24 cellular contexts compared by ENCODE assay signal in genomic region chr6:21633511-21634109, GRCh38. TPM values are rescaled to one million over a fixed set of nuclear protein-coding genes. Genes with fewer than 3 reads are reported as not detected.
DNase-seq lines count a peak whose midpoint lies in the region; ATAC-seq, FAIRE-seq and TF ChIP-seq lines count a peak whose summit lies in the region.
"Had no signal": no experiment of that assay in that cellular context is flagged by ENCODE, and none has a peak within 500 bp of the region (broad histone marks: within the 10 kb centered on the region; RNA-seq: fewer than 3 reads in every experiment).

No MANE protein-coding gene starts in this region.

- no TSS peak for BruUV-seq in PC-3 (replicated peaks; lab: Mats Ljungman, UMichigan)
- BruUV-seq in endothelial cell of umbilical vein (replicated peaks; lab: Mats Ljungman, UMichigan): no TSS peak

- no peak for FAIRE-seq in endothelial cell of umbilical vein (lab: Jason Lieb, UNC)
- FAIRE-seq: G401.6 had no signal

- ATAC-seq in PC-3 (peak; percentile 69), HG02884 (IDR thresholded peaks at IDR 0.05; ENCODE audit: unreplicated experiment) (no peak)

- H2AFZ ChIP-seq in ACC112 (ENCODE audit: low read length, unreplicated experiment): no peak overlapping the region
- no peak overlapping the region for H2AFZ ChIP-seq in PC-3 (ENCODE audit: low read length)
- no peak overlapping the region for H2AFZ ChIP-seq in endothelial cell of umbilical vein (ENCODE audit: low read depth, low read length)
- H2AFZ ChIP-seq in osteoblast (ENCODE audit: low read length): peak overlapping the region; percentile 64

- dilution Hi-C loops in endothelial cell of umbilical vein (cut with MboI; ENCODE audit: extremely low pct_ligation_motif_present, low sequenced_read_pairs): no loop called here

- POLR2A ChIA-PET in PC-3 (lab: Charles Lee; ENCODE audit: unreplicated experiment) (interaction anchor here (0.5 kb wide), 1 partner anchor 126 kb away, joined by 6 read pairs; no protein-coding TSS in a partner anchor), endothelial cell of umbilical vein (lab: Charles Lee) (no interaction called here)

- 95 to 97% (median 96%) methylated on average over 9 of the region's 9 CpGs for WGBS in ovary, 3 donors

- H3K27me3 ChIP-seq in ACC112 (ENCODE audit: insufficient read depth, low read length): no peaks in the 10 kb centered on the region
- no peaks in the 10 kb centered on the region for H3K27me3 ChIP-seq in PC-3 (ENCODE audit: low read length)
- no peaks in the 10 kb centered on the region for H3K27me3 ChIP-seq in endothelial cell of umbilical vein (ENCODE audit: control insufficient read depth in 2 of 2, insufficient read depth in 2 of 2, low read length in 2 of 2)
- H3K27me3 ChIP-seq in osteoblast (ENCODE audit: insufficient read depth, low read length): no peaks in the 10 kb centered on the region
- no peaks in the 10 kb centered on the region for H3K27me3 ChIP-seq in ovary
- H3K27me3 ChIP-seq: BLaER1 treated with 17β-estradiol and CSF1 and Interleukin-3, amounts not matched to agents 10 nM and 100 nM had no signal

- H3K4me1 ChIP-seq in ACC112 (ENCODE audit: control insufficient read depth, insufficient read depth, low read length, unreplicated experiment) (peaks cover 5% of the 10 kb centered on the region), PC-3 (ENCODE audit: insufficient read depth, low read length) (peaks cover 17% of the 10 kb centered on the region), endothelial cell of umbilical vein (ENCODE audit: control insufficient read depth, extremely low read depth, insufficient read depth, low read length) (peaks cover 16% of the 10 kb centered on the region), osteoblast (ENCODE audit: insufficient read depth, low read length) (peaks cover 24% of the 10 kb centered on the region), ovary (ENCODE audit: insufficient read depth) (peaks cover 5% of the 10 kb centered on the region)
- H3K4me1 ChIP-seq: BLaER1 treated with 17β-estradiol and CSF1 and Interleukin-3, amounts not matched to agents 10 nM and 100 nM had no signal

- H3K9ac ChIP-seq in PC-3 (ENCODE audit: low read length): peak overlapping the region; percentile 68
- peak overlapping the region; percentile 42 for H3K9ac ChIP-seq in endothelial cell of umbilical vein (replicated peaks; ENCODE audit: extremely low read depth, insufficient read depth, low read length)
- H3K9ac ChIP-seq: BLaER1 treated with 17β-estradiol and CSF1 and Interleukin-3, amounts not matched to agents 10 nM and 100 nM; KMS-11 had no signal

- TF ChIP-seq CTCF in PC-3 (conservative IDR thresholded peaks at IDR 0.05; ENCODE audit: low read depth, low read length) (no peak), endothelial cell of umbilical vein (IDR thresholded peaks at IDR 0.05; ENCODE audit: extremely low read depth in 1 of 2, insufficient read depth in 1 of 2, low read depth in 1 of 2, low read length in 2 of 2) (no peak), osteoblast (IDR thresholded peaks at IDR 0.05; ENCODE audit: extremely low read depth, low read depth, low read length) (no peak), ovary (IDR thresholded peaks at IDR 0.05) (no peak)

- DNase-seq in PC-3: peak; percentile 47
- peak; percentile 17 for DNase-seq in endothelial cell of umbilical vein (ENCODE audit: low read depth, low spot score)
- DNase-seq in osteoblast (ENCODE audit: insufficient read length, low spot score, missing footprints): no peak
- no peak for DNase-seq in dedifferentiated amniotic fluid mesenchymal stem cell (ENCODE audit: extremely low spot score)
- DNase-seq in ovary: no peak
- DNase-seq in NCI-H2227 treated with DMSO at 0.1 percent for 48 hours (lab: John Stamatoyannopoulos, UW): no peak
- DNase-seq: AML-193; CD4-positive, alpha-beta T cell; DMS53; H7; MM.1S; NCI-H2029; NCI-H446 treated with DMSO at 0.1 percent for 48 hours; NCI-H526; NCI-H82; NK-92 treated with Interleukin-12 subunit alpha and Interleukin-12 subunit beta, amount 100 ng/mL, for 24 hours; RPMI8226; SHP77 treated with DMSO at 0.1 percent for 48 hours; SW 1271 had no signal

- H3K4me2 ChIP-seq in PC-3 (ENCODE audit: low read length): peak overlapping the region; percentile 50
- H3K4me2 ChIP-seq in endothelial cell of umbilical vein (ENCODE audit: insufficient read depth, low read length): no peak overlapping the region
- no peak overlapping the region for H3K4me2 ChIP-seq in osteoblast (ENCODE audit: insufficient read depth, low read length)
- H3K4me2 ChIP-seq: BLaER1 treated with 17β-estradiol and CSF1 and Interleukin-3, amounts not matched to agents 10 nM and 100 nM; KMS-11 had no signal

- H3K27ac ChIP-seq in ACC112 (ENCODE audit: low read depth, low read length): peak overlapping the region; percentile 72
- H3K27ac ChIP-seq in PC-3 (ENCODE audit: low read length): peak overlapping the region; percentile 91
- H3K27ac ChIP-seq in endothelial cell of umbilical vein (ENCODE audit: insufficient read depth, low read depth, low read length): peak overlapping the region; percentile 67
- peak overlapping the region; percentile 92 for H3K27ac ChIP-seq in osteoblast (ENCODE audit: low read depth, low read length)
- H3K27ac ChIP-seq in ovary: no peak overlapping the region
- H3K27ac ChIP-seq: BLaER1 treated with 17β-estradiol and CSF1 and Interleukin-3, amounts not matched to agents 10 nM and 100 nM; KMS-11 had no signal

- H3K9me3 ChIP-seq in PC-3 (ENCODE audit: low read length): no peaks in the 10 kb centered on the region
- no peaks in the 10 kb centered on the region for H3K9me3 ChIP-seq in endothelial cell of umbilical vein (replicated peaks; ENCODE audit: control insufficient read depth, insufficient read depth, low read length)
- no peaks in the 10 kb centered on the region for H3K9me3 ChIP-seq in osteoblast (ENCODE audit: low read depth, low read length)
- no peaks in the 10 kb centered on the region for H3K9me3 ChIP-seq in ovary

- CTCF ChIA-PET in PC-3 (lab: Charles Lee): no interaction called here
- CTCF ChIA-PET in endothelial cell of umbilical vein (lab: Charles Lee): interaction anchor here (0.9 kb wide), 1 partner anchor 32 kb away, joined by 3 read pairs; no protein-coding TSS in a partner anchor

- no peaks in the 10 kb centered on the region for H3K36me3 ChIP-seq in ACC112 (ENCODE audit: insufficient read depth, low read length)
- H3K36me3 ChIP-seq in PC-3 (ENCODE audit: low read depth, low read length): no peaks in the 10 kb centered on the region
- no peaks in the 10 kb centered on the region for H3K36me3 ChIP-seq in endothelial cell of umbilical vein (ENCODE audit: control insufficient read depth in 2 of 2, extremely low read depth in 1 of 2, insufficient read depth in 2 of 2, low read length in 2 of 2)
- H3K36me3 ChIP-seq in osteoblast (ENCODE audit: insufficient read depth, low read length): no peaks in the 10 kb centered on the region
- H3K36me3 ChIP-seq in ovary: no peaks in the 10 kb centered on the region
- H3K36me3 ChIP-seq: BLaER1 treated with 17β-estradiol and CSF1 and Interleukin-3, amounts not matched to agents 10 nM and 100 nM had no signal

- H4K20me1 ChIP-seq in PC-3 (ENCODE audit: low read length): no peaks in the 10 kb centered on the region
- no peaks in the 10 kb centered on the region for H4K20me1 ChIP-seq in endothelial cell of umbilical vein (replicated peaks; ENCODE audit: control insufficient read depth, extremely low read depth, insufficient read depth, low read length)
- H4K20me1 ChIP-seq in osteoblast (ENCODE audit: insufficient read depth, low read length): no peaks in the 10 kb centered on the region
- H4K20me1 ChIP-seq: BLaER1 treated with 17β-estradiol and CSF1 and Interleukin-3, amounts not matched to agents 10 nM and 100 nM had no signal

- H3K4me3 ChIP-seq in ACC112 (ENCODE audit: low read depth, low read length): no peak overlapping the region
- H3K4me3 ChIP-seq in PC-3 (ENCODE audit: low read length): no peak overlapping the region
- H3K4me3 ChIP-seq in endothelial cell of umbilical vein (replicated peaks in 1 of 3; ENCODE audit: insufficient read depth in 1 of 3, low read depth in 1 of 3, low read length in 3 of 3): no peak overlapping the region
- H3K4me3 ChIP-seq in osteoblast (ENCODE audit: insufficient read depth, low read length): no peak overlapping the region
- H3K4me3 ChIP-seq in ovary: no peak overlapping the region
- H3K4me3 ChIP-seq: BLaER1 treated with 17β-estradiol and CSF1 and Interleukin-3, amounts not matched to agents 10 nM and 100 nM had no signal

- TF ChIP-seq POLR2A in endothelial cell of umbilical vein (IDR thresholded peaks at IDR 0.05; ENCODE audit: low read depth, low read length) (no peak), ovary (IDR thresholded peaks at IDR 0.05) (no peak)

- no peaks in the 10 kb centered on the region for H3K9me2 ChIP-seq in PC-3 (replicated peaks; ENCODE audit: low read length)

- intact Hi-C loops in PC-3 (cut with micrococcal nuclease): loop anchor here (5.0 kb wide), 1 partner anchor 119 kb away; no protein-coding TSS in a partner anchor
- intact Hi-C loops in endothelial cell of umbilical vein (cut with micrococcal nuclease): loop anchor here (1.0 kb wide), 5 partner anchors 18 to 207 kb away; no protein-coding TSS in a partner anchor
- intact Hi-C loops in ovary (cut with DNase I): no loop called here

- TF ChIP-seq EP300 in ovary (IDR thresholded peaks at IDR 0.05): no peak

- H3F3A ChIP-seq in PC-3 (ENCODE audit: low read length, unreplicated experiment): peaks cover 4% of the 10 kb centered on the region

- no peaks in the 10 kb centered on the region for H3K9me1 ChIP-seq in endothelial cell of umbilical vein (replicated peaks; ENCODE audit: control insufficient read depth, extremely low read depth, insufficient read depth, low read length)

- no peaks in the 10 kb centered on the region for H3K79me2 ChIP-seq in ACC112 (ENCODE audit: control insufficient read depth, insufficient read depth, low read length, unreplicated experiment)
- no peaks in the 10 kb centered on the region for H3K79me2 ChIP-seq in PC-3 (ENCODE audit: low read length)
- no peaks in the 10 kb centered on the region for H3K79me2 ChIP-seq in endothelial cell of umbilical vein (ENCODE audit: control insufficient read depth, insufficient read depth, low read length)
- no peaks in the 10 kb centered on the region for H3K79me2 ChIP-seq in osteoblast (ENCODE audit: insufficient read depth, low read length)

TF ChIP-seq in endothelial cell of umbilical vein, 7 proteins besides CTCF, POLR2A, EP300 and RAD21 (continues in another document):
- TF ChIP-seq POLR2AphosphoS5 (IDR thresholded peaks at IDR 0.05; ENCODE audit: insufficient read depth, low read depth, low read length): no peak

RNA-seq across cellular contexts. Expression of gene SOX4, which starts 40.1 kb away (rescaled TPM):
- 46.1 and 62.8 TPM in 2 replicates for total RNA-seq in PC-3 (2014; rRNA removed)
- 121 and 127 TPM in 2 replicates for total RNA-seq in endothelial cell of umbilical vein
- 18.5 and 20.4 TPM in 2 replicates for polyA plus RNA-seq in endothelial cell of umbilical vein
- polyA plus RNA-seq in endothelial cell of umbilical vein (2011; cell fraction: cytosol; rRNA removed): 17.6 and 22.6 TPM in 2 replicates
- 35.2 and 46.7 TPM in 2 replicates for polyA plus RNA-seq in endothelial cell of umbilical vein (2011; cell fraction: nucleus; rRNA removed)
- 66.1 and 81.9 TPM in 2 replicates for polyA plus RNA-seq in endothelial cell of umbilical vein (2012)
- polyA minus RNA-seq in endothelial cell of umbilical vein: 43.4 and 49.9 TPM in 2 replicates
- polyA minus RNA-seq in endothelial cell of umbilical vein (2011; cell fraction: cytosol; rRNA and poly(A)+ RNA removed): 4.7 TPM
- 54.9 and 59.8 TPM in 2 replicates for polyA minus RNA-seq in endothelial cell of umbilical vein (2011; cell fraction: nucleus; rRNA and poly(A)+ RNA removed)
- 77.5 and 81.1 TPM in 2 replicates for total RNA-seq in osteoblast
- 10 to 100 TPM; 34.4 to 78.3 (median 53.5) TPM for total RNA-seq in ovary
- 10 to 100 TPM; 34.0 to 82.6 TPM for polyA plus RNA-seq in ovary

Comparison
In these comparisons a context has a peak if more than half of its experiments do, and no peak if none do; other contexts are left out.
1. H3K27ac ChIP-seq: peak in ACC112 (single experiment), PC-3 (single experiment), endothelial cell of umbilical vein (single experiment) and osteoblast (single experiment); none in ovary (0 of 2).
2. DNase-seq: peak in PC-3 (single experiment) and endothelial cell of umbilical vein (single experiment); none in osteoblast (single experiment), dedifferentiated amniotic fluid mesenchymal stem cell (single experiment), ovary (0 of 5) and NCI-H2227 treated with DMSO at 0.1 percent for 48 hours (single experiment).
3. intact Hi-C loops: an anchor here in PC-3 (5.0 kb wide) and endothelial cell of umbilical vein (1.0 kb wide); none called in ovary.